Comparison of ENCODE assay signal across 15 cellular contexts in the genomic region with DNA sequence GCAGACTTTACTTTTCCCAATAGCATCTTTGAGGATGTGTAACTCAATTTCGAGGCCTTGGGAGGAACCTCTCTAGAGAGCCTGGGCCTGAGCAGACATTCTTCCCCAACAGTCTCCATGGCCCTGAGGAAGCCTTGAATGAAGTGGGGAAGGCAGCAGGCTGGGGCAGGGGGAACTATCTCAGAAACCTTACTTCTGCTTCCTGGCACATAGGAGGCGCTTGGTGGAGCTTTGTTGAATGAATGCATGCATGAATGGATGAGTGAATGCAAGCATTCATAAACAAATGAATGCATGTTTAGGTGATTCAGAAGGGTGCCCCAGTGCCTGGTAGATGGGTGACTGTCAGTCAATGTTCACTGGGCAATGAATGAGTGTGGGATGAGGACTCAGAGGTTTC. TPM values are rescaled to one million over a fixed set of nuclear protein-coding genes. Genes with fewer than 3 reads are reported as not detected.
DNase-seq lines count a peak whose midpoint lies in the region; ATAC-seq and TF ChIP-seq lines count a peak whose summit lies in the region.
"Had no signal": no experiment of that assay in that cellular context is flagged by ENCODE, and none has a peak within 500 bp of the region (broad histone marks: within the 10 kb centered on the region; RNA-seq: fewer than 3 reads in every experiment).

No MANE protein-coding gene starts in this region.

- peak overlapping the region; percentile 29; the same call in 1 of the 2 replicates for H4K91ac ChIP-seq in IMR-90 (ENCODE audit: insufficient read depth, low read depth, low read length)

- no peak overlapping the region for H2BK5ac ChIP-seq in IMR-90 (ENCODE audit: low read depth, low read length, poor library complexity, severe bottlenecking)

- H3K56ac ChIP-seq in IMR-90 (ENCODE audit: extremely low read depth, insufficient read depth, low read length), result no peak overlapping the region

- no peak overlapping the region for H3K27ac Mint-ChIP-seq in stimulated activated naive CD8-positive, alpha-beta T cell treated with anti-CD3 and anti-CD28 coated beads, Interleukin-15, amount 100 ng/mL, for 72 hours
- H3K27ac Mint-ChIP-seq: endodermal cell had no signal

- TF ChIP-seq POLR2A in IMR-90 (IDR thresholded peaks at IDR 0.05; ENCODE audit: low read depth, low read length), result no peak

- H4K20me1 ChIP-seq in IMR-90 (ENCODE audit: insufficient read depth, low read length), result peaks cover 7% of the 10 kb centered on the region; the same call in 1 of the 2 replicates

- ATAC-seq in IMR-90 (ENCODE audit: low read depth) (no peak), sciatic nerve (peak; percentile 2), HG03159 (IDR thresholded peaks at IDR 0.05; ENCODE audit: unreplicated experiment) (no peak)
- ATAC-seq in stimulated activated naive CD8-positive, alpha-beta T cell treated with anti-CD3 and anti-CD28 coated beads, Interleukin-15, amount 100 ng/mL, for 72 hours, result no peak
- ATAC-seq: HCT116 had no signal

- peaks cover 0 to 5% of the 10 kb centered on the region in 2 donors for H3K9me3 Mint-ChIP-seq in stimulated activated naive CD8-positive, alpha-beta T cell treated with anti-CD3 and anti-CD28 coated beads, Interleukin-15, amount 100 ng/mL, for 72 hours

- H3K14ac ChIP-seq in IMR-90 (replicated peaks; ENCODE audit: low read depth, low read length), result no peak overlapping the region

- no peak overlapping the region for H3K4me3 Mint-ChIP-seq in stimulated activated naive CD8-positive, alpha-beta T cell treated with anti-CD3 and anti-CD28 coated beads, Interleukin-15, amount 100 ng/mL, for 72 hours
- H3K4me3 Mint-ChIP-seq: endodermal cell had no signal

- dilution Hi-C loops in IMR-90 (cut with HindIII; ENCODE audit: low sequenced_read_pairs, unreplicated experiment), result no loop called here

- no peak overlapping the region for H3K23ac ChIP-seq in IMR-90 (ENCODE audit: low read depth, low read length)

- H3K9me3 ChIP-seq in IMR-90 (ENCODE audit: control insufficient read depth, insufficient read depth, low read length), result no peaks in the 10 kb centered on the region
- H3K9me3 ChIP-seq: SJSA1, tibial nerve had no signal

- H3K27me3 ChIP-seq in IMR-90 (ENCODE audit: control insufficient read depth, insufficient read depth, low read length), result no peaks in the 10 kb centered on the region
- H3K27me3 ChIP-seq in brain microvascular endothelial cell (replicated peaks), result no peaks in the 10 kb centered on the region
- H3K27me3 ChIP-seq: SJSA1, tibial nerve had no signal

- DNase-seq in DMS79 treated with DMSO at 0.1 percent for 48 hours (lab: John Stamatoyannopoulos, UW) (peak; percentile 22), DMS79 (lab: John Stamatoyannopoulos, UW) (no peak), IMR-90 (peak; percentile 26), brain microvascular endothelial cell (no peak), sciatic nerve (ENCODE audit: low spot score) (peak; percentile 38), NCI-H2081 treated with DMSO at 0.1 percent for 48 hours (lab: John Stamatoyannopoulos, UW) (no peak)
- no peak for DNase-seq in stimulated activated naive CD8-positive, alpha-beta T cell treated with anti-CD3 and anti-CD28 coated beads, Interleukin-15, amount 100 ng/mL, for 72 hours
- DNase-seq: 8988T, NCI-H1436 treated with DMSO at 0.1 percent for 48 hours had no signal

- peak overlapping the region in 1 of 2 experiments; percentile 2; a peak in 1 of 4 replicates for H4K8ac ChIP-seq in IMR-90 (ENCODE audit: low read depth in 2 of 2, low read length in 2 of 2)

- TF ChIP-seq CTCF in IMR-90 (conservative IDR thresholded peaks at IDR 0.05; ENCODE audit: low read depth, low read length), result no peak
- peak; percentile 2 for TF ChIP-seq CTCF in brain microvascular endothelial cell (IDR thresholded peaks at IDR 0.05; ENCODE audit: low read depth, low read length, missing control alignments)

- H3K4me2 ChIP-seq in IMR-90 (ENCODE audit: low read depth, low read length), result no peak overlapping the region

- H3K4me1 Mint-ChIP-seq in stimulated activated naive CD8-positive, alpha-beta T cell treated with anti-CD3 and anti-CD28 coated beads, Interleukin-15, amount 100 ng/mL, for 72 hours, result no peaks in the 10 kb centered on the region

- peaks cover 24% of the 10 kb centered on the region for H3K9me1 ChIP-seq in IMR-90 (ENCODE audit: insufficient read depth, low read length)

- H3K4me1 ChIP-seq in IMR-90 (ENCODE audit: control insufficient read depth, insufficient read depth, low read length), result peaks cover 11% of the 10 kb centered on the region

- H2AFZ ChIP-seq in IMR-90 (replicated peaks; ENCODE audit: low read length, poor library complexity), result no peak overlapping the region

- H3K36me3 ChIP-seq in IMR-90 (ENCODE audit: control insufficient read depth, insufficient read depth, low read length), result no peaks in the 10 kb centered on the region
- no peaks in the 10 kb centered on the region for H3K36me3 ChIP-seq in brain microvascular endothelial cell (replicated peaks)
- H3K36me3 ChIP-seq: SJSA1, tibial nerve had no signal

- H2AK5ac ChIP-seq in IMR-90 (ENCODE audit: low read depth, low read length), result peak overlapping the region; percentile 33; the same call in 1 of the 2 replicates

- H3K18ac ChIP-seq in IMR-90 (ENCODE audit: low read depth, low read length), result no peak overlapping the region

- H3K27ac ChIP-seq in IMR-90 (ENCODE audit: insufficient read depth, low read length), result no peak overlapping the region
- H3K27ac ChIP-seq in brain microvascular endothelial cell, result no peak overlapping the region
- H3K27ac ChIP-seq: SJSA1 had no signal

- no peak overlapping the region for H2BK15ac ChIP-seq in IMR-90 (ENCODE audit: low read depth, low read length)

- WGBS in IMR-90 (ENCODE audit: extremely low coverage in 2 of 2, insufficient read length in 1 of 2), 2 experiments, result no CpG with 5 or more reads among the region's 2 CpGs

- H3K4ac ChIP-seq in IMR-90 (ENCODE audit: low read depth, low read length), result peak overlapping the region; percentile 79

- no peaks in the 10 kb centered on the region for H3K79me1 ChIP-seq in IMR-90 (ENCODE audit: low read depth in 1 of 2, low read length in 2 of 2)

- POLR2A ChIA-PET in IMR-90 (lab: Charles Lee; ENCODE audit: unreplicated experiment), result no interaction called here

- TF ChIP-seq RAD21 in IMR-90 (IDR thresholded peaks at IDR 0.05; ENCODE audit: low read length), result no peak

- H3K27me3 Mint-ChIP-seq in stimulated activated naive CD8-positive, alpha-beta T cell treated with anti-CD3 and anti-CD28 coated beads, Interleukin-15, amount 100 ng/mL, for 72 hours, result no peaks in the 10 kb centered on the region

- no peak overlapping the region for H2AK9ac ChIP-seq in IMR-90 (replicated peaks; ENCODE audit: low read depth, low read length, poor library complexity)

- in situ Hi-C loops in IMR-90 (cut with MboI; ENCODE audit: low sequenced_read_pairs) (no loop called here), brain microvascular endothelial cell (cut with HindIII; ENCODE audit: low pct_ligation_motif_present, low sequenced_read_pairs) (no loop called here)

- no peak overlapping the region for H4K5ac ChIP-seq in IMR-90 (ENCODE audit: low read depth, low read length)

- H3K9ac ChIP-seq in IMR-90 (ENCODE audit: low read depth, low read length), result no peak overlapping the region

- no peak overlapping the region for H3K4me3 ChIP-seq in IMR-90 (ENCODE audit: insufficient read depth, low read depth, low read length)
- no peak overlapping the region for H3K4me3 ChIP-seq in brain microvascular endothelial cell (ENCODE audit: low read depth, low read length)
- H3K4me3 ChIP-seq: SJSA1, tibial nerve had no signal

- H2BK20ac ChIP-seq in IMR-90 (ENCODE audit: low read depth, low read length), result peak overlapping the region; percentile 60; the same call in 1 of the 2 replicates

- intact Hi-C loops in IMR-90 (cut with micrococcal nuclease) (loop anchor here (5.0 kb wide), 1 partner anchor 51 kb away; no protein-coding TSS in a partner anchor), sciatic nerve (cut with DNase I) (no loop called here)

- CTCF ChIA-PET in IMR-90 (lab: Yijun Ruan, JAX), result interaction anchor here (0.6 to 1.5 kb wide), 3 partner anchors 31 to 489 kb away, joined by 3 to 5 read pairs (median 4); no protein-coding TSS in a partner anchor

- no TSS peak for BruUV-seq in IMR-90 (replicated peaks; lab: Mats Ljungman, UMichigan)

- peak overlapping the region; percentile 77 for H2BK120ac ChIP-seq in IMR-90 (ENCODE audit: low read depth, low read length)

TF ChIP-seq in IMR-90, 13 proteins besides CTCF, POLR2A, EP300 and RAD21 (continues in another document):
- TF ChIP-seq CEBPB (IDR thresholded peaks at IDR 0.05; ENCODE audit: low read depth, low read length) (no peak), RFX5 (IDR thresholded peaks at IDR 0.05; ENCODE audit: low read depth, low read length) (no peak), RCOR1 (IDR thresholded peaks at IDR 0.05; ENCODE audit: insufficient replicate concordance, low read length) (no peak), MXI1 (IDR thresholded peaks at IDR 0.05; ENCODE audit: borderline replicate concordance, low read depth, low read length) (no peak), MAFK (IDR thresholded peaks at IDR 0.05; ENCODE audit: low read depth, low read length) (no peak), SMC3 (IDR thresholded peaks at IDR 0.05; ENCODE audit: low read depth, low read length) (no peak), FOS (IDR thresholded peaks at IDR 0.05; ENCODE audit: low read depth, low read length) (no peak), MAZ (IDR thresholded peaks at IDR 0.05; ENCODE audit: borderline replicate concordance, low read depth, low read length) (no peak), NFE2L2 (IDR thresholded peaks at IDR 0.05; ENCODE audit: low read depth, low read length) (no peak), CHD1 (IDR thresholded peaks at IDR 0.05; ENCODE audit: low read depth, low read length) (no peak), BHLHE40 (IDR thresholded peaks at IDR 0.05; ENCODE audit: low read depth, low read length) (no peak)
- TF ChIP-seq, protein P1, sequence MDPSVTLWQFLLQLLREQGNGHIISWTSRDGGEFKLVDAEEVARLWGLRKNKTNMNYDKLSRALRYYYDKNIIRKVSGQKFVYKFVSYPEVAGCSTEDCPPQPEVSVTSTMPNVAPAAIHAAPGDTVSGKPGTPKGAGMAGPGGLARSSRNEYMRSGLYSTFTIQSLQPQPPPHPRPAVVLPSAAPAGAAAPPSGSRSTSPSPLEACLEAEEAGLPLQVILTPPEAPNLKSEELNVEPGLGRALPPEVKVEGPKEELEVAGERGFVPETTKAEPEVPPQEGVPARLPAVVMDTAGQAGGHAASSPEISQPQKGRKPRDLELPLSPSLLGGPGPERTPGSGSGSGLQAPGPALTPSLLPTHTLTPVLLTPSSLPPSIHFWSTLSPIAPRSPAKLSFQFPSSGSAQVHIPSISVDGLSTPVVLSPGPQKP (IDR thresholded peaks at IDR 0.05; ENCODE audit: borderline replicate concordance, low read depth, low read length), result no peak

RNA-seq across cellular contexts. Expression of a gene that starts 58.3 kb away (rescaled TPM):
- total RNA-seq in IMR-90 (2012; rRNA removed) (0.28 and 0.36 TPM in 2 replicates), sciatic nerve (8.1 TPM)
- polyA plus RNA-seq in IMR-90 (2012; rRNA removed), result 0.89 and 1.5 TPM in 2 replicates
- polyA plus RNA-seq in IMR-90 (2012; cell fraction: cytosol; rRNA removed), result 1.5 and 1.7 TPM in 2 replicates
- 1.6 and 1.7 TPM in 2 replicates for polyA plus RNA-seq in IMR-90 (2012; cell fraction: nucleus; rRNA removed; ENCODE audit: low replicate concordance)
- total RNA-seq: bronchial epithelial cell had no signal

Comparison
In these comparisons a context has a peak if more than half of its experiments do, and no peak if none do; other contexts are left out.
1. DNase-seq: peak in DMS79 treated with DMSO at 0.1 percent for 48 hours (single experiment), IMR-90 (single experiment) and sciatic nerve (single experiment); none in DMS79 (single experiment), brain microvascular endothelial cell (single experiment), NCI-H2081 treated with DMSO at 0.1 percent for 48 hours (single experiment) and stimulated activated naive CD8-positive, alpha-beta T cell treated with anti-CD3 and anti-CD28 coated beads, Interleukin-15, amount 100 ng/mL, for 72 hours (0 of 2).